In genomic region chr2:288743-289361, GRCh38 we compare ENCODE assay signal across 8 cellular contexts. TPM values are rescaled to one million over a fixed set of nuclear protein-coding genes. Genes with fewer than 3 reads are reported as not detected.
A peak's percentile ranks its signal among the peaks of the same experiment; 100 is the strongest.
DNase-seq lines count a peak whose midpoint lies in the region; ATAC-seq and TF ChIP-seq lines count a peak whose summit lies in the region.

No MANE protein-coding gene starts in this region.

- ATAC-seq in heart right ventricle (no peak), Right ventricle myocardium inferior (no peak)
- ATAC-seq in activated CD4-positive, alpha-beta T cell treated with anti-CD3 and anti-CD28 coated beads for 36 hours, result no peak

- H3K4me3 ChIP-seq in heart right ventricle (peak overlapping the region; percentile 28 to 61 (median 54)), dorsolateral prefrontal cortex (peak overlapping the region; percentile 40 to 88 (median 69)), urinary bladder (ENCODE audit: low read depth, low read length) (peak overlapping the region; percentile 64)

- CTCF ChIA-PET in activated CD4-positive, alpha-beta T cell treated with anti-CD3 and anti-CD28 coated beads for 36 hours (lab: Charles Lee), result interaction anchor here (0.8 to 2.3 kb wide), 3 partner anchors 8 to 42 kb away, joined by 3 to 13 read pairs (median 5); no protein-coding TSS in a partner anchor

- no peaks in the 10 kb centered on the region for H3K9me3 ChIP-seq in heart right ventricle

- H3K4me1 ChIP-seq in heart right ventricle (peaks cover 5 to 52% (median 28%) of the 10 kb centered on the region in 9 donors), urinary bladder (ENCODE audit: insufficient read depth) (peaks cover 4% of the 10 kb centered on the region)

- no peaks in the 10 kb centered on the region for H3K36me3 Mint-ChIP-seq in mesothelial cell of epicardium
- H3K36me3 Mint-ChIP-seq in activated CD4-positive, alpha-beta T cell treated with anti-CD3 and anti-CD28 coated beads for 36 hours (ENCODE audit: low read depth), result no peaks in the 10 kb centered on the region

- no peak overlapping the region for H3K27ac Mint-ChIP-seq in mesothelial cell of epicardium
- no peak overlapping the region for H3K27ac Mint-ChIP-seq in activated CD4-positive, alpha-beta T cell treated with anti-CD3 and anti-CD28 coated beads for 36 hours

- no peak overlapping the region for H3K27ac ChIP-seq in heart right ventricle
- H3K27ac ChIP-seq in dorsolateral prefrontal cortex, result peak overlapping the region in 3 of 59 donors; percentile 28 to 40 (median 37)
- no peak overlapping the region for H3K27ac ChIP-seq in urinary bladder (ENCODE audit: low read depth)

- POLR2A ChIA-PET in activated CD4-positive, alpha-beta T cell treated with anti-CD3 and anti-CD28 coated beads for 36 hours (lab: Charles Lee), result no interaction called here

- DNase-seq in heart right ventricle (no peak), Right ventricle myocardium inferior (ENCODE audit: missing footprints) (no peak), dorsolateral prefrontal cortex (no peak), mesothelial cell of epicardium (ENCODE audit: low spot score in 2 of 2, unreplicated experiment in 2 of 2) (no peak), GF-D8 (lab: John Stamatoyannopoulos, UW) (no peak), epidermal melanocyte (ENCODE audit: insufficient read length, low spot score) (no peak)
- no peak for DNase-seq in activated CD4-positive, alpha-beta T cell treated with anti-CD3 and anti-CD28 coated beads for 36 hours

- H3K4me1 Mint-ChIP-seq in mesothelial cell of epicardium, result peaks cover 14% of the 10 kb centered on the region
- peaks cover 5% of the 10 kb centered on the region for H3K4me1 Mint-ChIP-seq in activated CD4-positive, alpha-beta T cell treated with anti-CD3 and anti-CD28 coated beads for 36 hours

- 2% methylated on average over 33 to 46 of the region's 47 CpGs for WGBS in heart right ventricle, 2 donors
- 2% methylated on average over 43 of the region's 47 CpGs for WGBS in urinary bladder

- H3K36me3 ChIP-seq in heart right ventricle, result no peaks in the 10 kb centered on the region
- H3K36me3 ChIP-seq in urinary bladder (ENCODE audit: insufficient read depth), result no peaks in the 10 kb centered on the region

- H3K27me3 ChIP-seq in heart right ventricle, result peaks cover 0 to 68% (median 45%) of the 10 kb centered on the region in 7 donors
- H3K27me3 ChIP-seq in dorsolateral prefrontal cortex, result peaks cover 0 to 31% (median 11%) of the 10 kb centered on the region in 45 donors

- peaks cover 74% of the 10 kb centered on the region for H3K27me3 Mint-ChIP-seq in mesothelial cell of epicardium (ENCODE audit: low read depth)
- peaks cover 36% of the 10 kb centered on the region for H3K27me3 Mint-ChIP-seq in activated CD4-positive, alpha-beta T cell treated with anti-CD3 and anti-CD28 coated beads for 36 hours

- intact Hi-C loops in heart right ventricle (cut with DNase I) (loop anchor here in 1 of 10 donors (5.0 kb wide), 1 partner anchor 42 kb away; no protein-coding TSS in a partner anchor), Right ventricle myocardium inferior (cut with DNase I) (no loop called here), dorsolateral prefrontal cortex (cut with DNase I) (loop anchor here (5.0 kb wide), 2 partner anchors 37 to 117 kb away; no protein-coding TSS in a partner anchor)
- intact Hi-C loops in activated CD4-positive, alpha-beta T cell treated with anti-CD3 and anti-CD28 coated beads for 36 hours (cut with DNase I, micrococcal nuclease), result no loop called here

- H3K4me3 Mint-ChIP-seq in mesothelial cell of epicardium, result peak overlapping the region; percentile 34
- H3K4me3 Mint-ChIP-seq in activated CD4-positive, alpha-beta T cell treated with anti-CD3 and anti-CD28 coated beads for 36 hours, result no peak overlapping the region

- H3K9me3 Mint-ChIP-seq in mesothelial cell of epicardium, result no peaks in the 10 kb centered on the region
- no peaks in the 10 kb centered on the region for H3K9me3 Mint-ChIP-seq in activated CD4-positive, alpha-beta T cell treated with anti-CD3 and anti-CD28 coated beads for 36 hours (ENCODE audit: low read depth)

- TF ChIP-seq CTCF in heart right ventricle (IDR thresholded peaks at IDR 0.05) (no peak), dorsolateral prefrontal cortex (IDR thresholded peaks at IDR 0.05 in 54 of 56, conservative IDR thresholded peaks at IDR 0.05 in 2 of 56; ENCODE audit: low read depth in 1 of 56, partially characterized antibody in 56 of 56) (no peak), mesothelial cell of epicardium (IDR thresholded peaks at IDR 0.05; ENCODE audit: unreplicated experiment) (no peak)

RNA-seq across cellular contexts. Expression of gene ALKAL2, which starts 1.0 kb away (rescaled TPM):
- total RNA-seq in heart right ventricle (1 to 10 TPM in 5 of 10 donors, under 1 TPM in 4, not detected in 1; 0.23 to 7.9 (median 1.3) TPM), Right ventricle myocardium inferior (0.62 TPM), dorsolateral prefrontal cortex (1 to 10 TPM in 80 of 120 experiments, under 1 TPM in 26, not detected in 14; 0.34 to 8.5 (median 1.5) TPM), mesothelial cell of epicardium (0.50 to 1.4 TPM (median 1.1 TPM) in 3 replicates), urinary bladder (6.7 TPM)
- polyA plus RNA-seq in heart right ventricle (1 to 10 TPM in 1 of 2 donors, under 1 TPM in 1; 0.73 to 1.3 TPM), urinary bladder (14.5 TPM)
- total RNA-seq in activated CD4-positive, alpha-beta T cell treated with anti-CD3 and anti-CD28 coated beads for 36 hours, result not detected

RNA-seq across cellular contexts. Expression of gene ACP1, which starts 24.1 kb away (rescaled TPM):
- total RNA-seq in heart right ventricle, result 10 to 100 TPM; 60.3 to 76.6 (median 65.2) TPM
- polyA plus RNA-seq in heart right ventricle, result 10 to 100 TPM; 38.3 to 87.7 TPM
- total RNA-seq in Right ventricle myocardium inferior, result 79.2 TPM
- total RNA-seq in dorsolateral prefrontal cortex, result 100 to 1,000 TPM in 5 of 120 experiments, 10 to 100 TPM in 115; 38.8 to 104 (median 76.9) TPM
- 113 to 118 TPM (median 116 TPM) in 3 replicates for total RNA-seq in mesothelial cell of epicardium
- 132 TPM for total RNA-seq in urinary bladder
- 84.5 TPM for polyA plus RNA-seq in urinary bladder
- 100 to 1,000 TPM; 136 to 139 TPM for total RNA-seq in activated CD4-positive, alpha-beta T cell treated with anti-CD3 and anti-CD28 coated beads for 36 hours

RNA-seq across cellular contexts. Expression of gene SH3YL1, which starts 25.0 kb away (rescaled TPM):
- total RNA-seq in heart right ventricle (10 to 100 TPM in 4 of 10 donors, 1 to 10 TPM in 6; 8.5 to 12.6 (median 9.3) TPM), Right ventricle myocardium inferior (11.1 TPM), dorsolateral prefrontal cortex (100 to 1,000 TPM in 4 of 120 experiments, 10 to 100 TPM in 116; 54.7 to 114 (median 76.9) TPM), mesothelial cell of epicardium (77.6 to 85.8 TPM (median 84.2 TPM) in 3 replicates), urinary bladder (155 TPM)
- polyA plus RNA-seq in heart right ventricle (10 to 100 TPM in 1 of 2 donors, 1 to 10 TPM in 1; 7.6 to 39.1 TPM), urinary bladder (24.5 TPM)
- 10 to 100 TPM; 17.7 to 18.1 TPM for total RNA-seq in activated CD4-positive, alpha-beta T cell treated with anti-CD3 and anti-CD28 coated beads for 36 hours

Comparison
In these comparisons a context has a peak if more than half of its experiments do, and no peak if none do; other contexts are left out.
1. intact Hi-C loops: an anchor here in dorsolateral prefrontal cortex (5.0 kb wide); none called in Right ventricle myocardium inferior and activated CD4-positive, alpha-beta T cell treated with anti-CD3 and anti-CD28 coated beads for 36 hours.